In the genomic region with DNA sequence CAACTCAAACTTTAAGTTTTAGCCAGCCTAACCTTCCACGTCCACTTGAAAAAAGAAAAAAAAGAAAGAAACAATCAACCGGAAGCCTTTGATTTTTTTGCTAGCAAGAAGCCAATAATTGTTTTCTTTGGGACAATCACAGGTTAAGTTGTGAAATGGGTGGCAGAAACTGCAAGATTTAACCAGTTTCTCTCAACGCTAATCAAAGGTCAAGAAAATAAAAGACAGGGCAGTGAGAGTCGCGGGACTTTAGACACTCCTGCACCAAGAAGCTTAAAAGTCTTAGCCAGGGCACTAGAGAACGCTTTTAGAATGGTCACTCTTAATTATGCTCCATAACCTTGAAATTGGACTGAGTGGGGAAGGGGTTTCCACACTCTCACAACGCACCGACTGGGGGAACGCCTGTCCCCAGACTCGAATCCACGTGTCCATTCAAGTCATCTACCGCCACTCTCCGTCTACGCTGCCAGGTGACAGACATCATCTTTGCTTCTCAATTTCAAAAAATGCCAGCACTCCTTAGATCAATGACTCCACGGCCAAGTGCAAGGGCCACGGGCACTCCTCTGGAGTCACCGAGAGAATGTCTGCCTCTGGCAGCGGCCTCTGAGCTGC, we compare ENCODE assay signal across 8 cellular contexts. TPM values are rescaled to one million over a fixed set of nuclear protein-coding genes. Genes with fewer than 3 reads are reported as not detected.
A peak's percentile ranks its signal among the peaks of the same experiment; 100 is the strongest.
DNase-seq lines count a peak whose midpoint lies in the region; ATAC-seq and TF ChIP-seq lines count a peak whose summit lies in the region.

No MANE protein-coding gene starts in this region.

- TF ChIP-seq CTCF in Panc1 (IDR thresholded peaks at IDR 0.05) (no peak), cardiac fibroblast (IDR thresholded peaks at IDR 0.05; ENCODE audit: low read depth, low read length) (no peak)

- no peaks in the 10 kb centered on the region for H3K36me3 ChIP-seq in Panc1 (ENCODE audit: control insufficient read depth, insufficient read depth, low read length)

- H3K4me1 ChIP-seq in Panc1 (ENCODE audit: control insufficient read depth, insufficient read depth, low read length) (peaks cover 2% of the 10 kb centered on the region; the same call in 1 of the 2 replicates), mononuclear cell (ENCODE audit: insufficient read depth, low read length) (peaks cover 64% of the 10 kb centered on the region)

- H3K27me3 ChIP-seq in Panc1 (ENCODE audit: control insufficient read depth, insufficient read depth, low read length), result no peaks in the 10 kb centered on the region
- H3K27me3 ChIP-seq in mononuclear cell (ENCODE audit: insufficient read depth, low read length), result no peaks in the 10 kb centered on the region

- BruUV-seq in Panc1 (replicated peaks; lab: Mats Ljungman, UMichigan), result no TSS peak

- DNase-seq in HEK293T (ENCODE audit: extremely low spot score) (no peak), Panc1 (ENCODE audit: low read depth, low spot score) (no peak), cardiac fibroblast (ENCODE audit: low read depth in 2 of 2) (peak in 1 of 2 donors; percentile 17), COLO668 (lab: John Stamatoyannopoulos, UW; ENCODE audit: unreplicated experiment) (no peak)
- DNase-seq in effector CD4-positive, alpha-beta T cell, result no peak

- in situ Hi-C loops in Panc1 (cut with HindIII; ENCODE audit: low pct_unique_long_range_greater_than_20kb, low sequenced_read_pairs), result no loop called here

- intact Hi-C loops in Panc1 (cut with micrococcal nuclease; ENCODE audit: unreplicated experiment), result loop anchor here (2.0 kb wide), 1 partner anchor 78 kb away; no protein-coding TSS in a partner anchor

- H3K9me3 ChIP-seq in Panc1 (ENCODE audit: control insufficient read depth, insufficient read depth, low read depth, low read length) (no peaks in the 10 kb centered on the region), mononuclear cell (ENCODE audit: low read depth, low read length) (no peaks in the 10 kb centered on the region)

- H3K4me3 ChIP-seq in Panc1 (ENCODE audit: low read depth in 2 of 2, low read length in 2 of 2) (peak overlapping the region; percentile 57 to 62), cardiac fibroblast (replicated peaks in 1 of 2; ENCODE audit: low read depth in 2 of 2, low read length in 2 of 2) (peak overlapping the region; percentile 60 to 72), mononuclear cell (ENCODE audit: low read length) (peak overlapping the region; percentile 67)

- CTCF ChIA-PET in HEK293T (lab: Yijun Ruan, JAX), result no interaction called here
- CTCF ChIA-PET in Panc1 (lab: Charles Lee), result no interaction called here

- POLR2A ChIA-PET in HEK293T (lab: Yijun Ruan, JAX), result interaction anchor here (1.0 to 2.4 kb wide), 2 partner anchors 10 to 91 kb away, joined by 4 to 16 read pairs; a partner anchor contains a TSS
- POLR2A ChIA-PET in Panc1 (lab: Charles Lee), result no interaction called here

- ATAC-seq in GM18511 (IDR thresholded peaks at IDR 0.05; ENCODE audit: unreplicated experiment) (peak; percentile 11), Panc1 (peak; percentile 35), GM18498 (IDR thresholded peaks at IDR 0.05; ENCODE audit: unreplicated experiment) (no peak)

- no peak overlapping the region for H3K27ac ChIP-seq in Panc1 (ENCODE audit: low read length)

TF ChIP-seq in HEK293T, 16 proteins besides CTCF, POLR2A, EP300 and RAD21:
- no peak for TF ChIP-seq FOXK2 (IDR thresholded peaks at IDR 0.05)
- peak; percentile 40 for TF ChIP-seq L3MBTL2 (conservative IDR thresholded peaks at IDR 0.05)

RNA-seq across cellular contexts. Expression of a gene that starts 0.9 kb away (rescaled TPM):
- total RNA-seq in Panc1 (2021; ENCODE audit: unreplicated experiment) (15.4 TPM), mononuclear cell (110 TPM)
- 10.1 TPM for polyA plus RNA-seq in Panc1 (2012; ENCODE audit: insufficient read length)
